8 cellular contexts compared by ENCODE assay signal in genomic region chr12:51217968-51218606, GRCh38.
DNase-seq lines count a peak whose midpoint lies in the region; ATAC-seq lines count a peak whose summit lies in the region.

Gene POU6F1, minus strand, starts transcription at chr12:51218062. Its CDS starts 11,226 bp downstream, at chr12:51206836.

- DNase-seq in Ammon's horn (ENCODE audit: low spot score) (peak; percentile 81), NCI-H526 (lab: John Stamatoyannopoulos, UW) (peak; percentile 54 to 87), medulla oblongata (ENCODE audit: extremely low spot score) (peak; percentile 90)
- peak; percentile 14 to 53 for DNase-seq in activated CD8-positive, alpha-beta memory T cell treated with anti-CD3 and anti-CD28 coated beads for 1 hour (ENCODE audit: extremely low read depth in 1 of 2, low read depth in 1 of 2)
- DNase-seq in effector CD8-positive, alpha-beta T cell (lab: John Stamatoyannopoulos, UW): peak; percentile 58
- DNase-seq in stimulated activated CD4-positive, alpha-beta T cell treated with anti-CD3 and anti-CD28 coated beads, TNF-alpha, amount 100 ng/mL, for 4 hours (ENCODE audit: low read depth in 3 of 3): peak; percentile 47 to 60 (median 48)

- peak; percentile 72 for ATAC-seq in GM19035 (IDR thresholded peaks at IDR 0.05; ENCODE audit: unreplicated experiment)
- ATAC-seq in HG03378 (IDR thresholded peaks at IDR 0.05; ENCODE audit: unreplicated experiment): peak; percentile 53

Comparison
In these comparisons a context has a peak if more than half of its experiments do, and no peak if none do; other contexts are left out.
1. Peak in every context shown above with its lines: DNase-seq and ATAC-seq.
2. DNase-seq: peak in every context shown above with its lines; median percentile 90 in medulla oblongata; 81 in Ammon's horn; 70 in NCI-H526; 58 in effector CD8-positive, alpha-beta T cell; 48 in stimulated activated CD4-positive, alpha-beta T cell treated with anti-CD3 and anti-CD28 coated beads, TNF-alpha, amount 100 ng/mL, for 4 hours; 34 in activated CD8-positive, alpha-beta memory T cell treated with anti-CD3 and anti-CD28 coated beads for 1 hour.